In genomic region chr12:38332814-38333213, GRCh38 we compare ENCODE assay signal across 27 cellular contexts.
"Had no signal": no experiment of that assay in that cellular context is flagged by ENCODE, and none has a peak within 500 bp of the region (broad histone marks: within the 10 kb centered on the region; RNA-seq: fewer than 3 reads in every experiment).

No MANE protein-coding gene starts in this region.

- FAIRE-seq: bronchial epithelial cell, TTC549 had no signal

- DNase-seq: activated CD4-positive, alpha-beta memory T cell treated with anti-CD3 and anti-CD28 coated beads, Interleukin-2, amount 10 ng/mL, durations not matched to agents 7 days and 5 days; activated CD4-positive, alpha-beta T cell treated with anti-CD3 and anti-CD28 coated beads for 1 hour; activated CD4-positive, alpha-beta T cell treated with anti-CD3 and anti-CD28 coated beads for 36 hours; activated CD4-positive, alpha-beta T cell treated with anti-CD3 and anti-CD28 coated beads for 48 hours; activated CD4-positive, alpha-beta T cell treated with anti-CD3 and anti-CD28 coated beads, Interleukin-2, amount 10 ng/mL, durations not matched to agents 7 days and 5 days; activated CD4-positive, alpha-beta T cell treated with anti-CD3 and anti-CD28 coated beads, Interleukin-2, amount 50 U/mL, for 48 hours; activated CD4-positive, CD25-positive, alpha-beta regulatory T cell; activated CD8-positive, alpha-beta memory T cell treated with anti-CD3 and anti-CD28 coated beads for 24 hours; activated CD8-positive, alpha-beta memory T cell treated with anti-CD3 and anti-CD28 coated beads, Interleukin-2, amount 10 ng/mL, durations not matched to agents 7 days and 5 days; activated CD8-positive, alpha-beta memory T cell treated with anti-CD3 and anti-CD28 coated beads, Interleukin-2, amount 50 U/mL, for 48 hours; activated CD8-positive, alpha-beta T cell treated with anti-CD3 and anti-CD28 coated beads, Interleukin-2, amount 10 ng/mL, durations not matched to agents 7 days and 5 days; activated effector memory CD4-positive, alpha-beta T cell treated with Interleukin-2 at 50 U/mL for 16 hours; activated gamma-delta T cell; activated naive CD4-positive, alpha-beta T cell treated with anti-CD3 and anti-CD28 coated beads, Interleukin-2, amount 10 ng/mL, durations not matched to agents 7 days and 5 days; activated naive CD4-positive, alpha-beta T cell treated with Interleukin-2 at 50 U/mL for 16 hours; activated naive CD8-positive, alpha-beta T cell treated with anti-CD3 and anti-CD28 coated beads, Interleukin-2, amount 10 ng/mL, durations not matched to agents 7 days and 5 days; activated naive CD8-positive, alpha-beta T cell treated with anti-CD3 and anti-CD28 coated beads, Interleukin-2, amount 50 U/mL, for 24 hours; activated T-cell treated with anti-CD3 and anti-CD28 coated beads, Interleukin-2, amount 50 U/mL, for 24 hours; activated T-cell treated with anti-CD3 and anti-CD28 coated beads, Interleukin-2, amount 50 U/mL, for 48 hours; amygdala; caudate nucleus; T-helper 1 cell; T-helper 2 cell; T-helper 9 cell; WERI-Rb-1 had no signal
